8 cellular contexts compared by ENCODE assay signal in the genomic region with DNA sequence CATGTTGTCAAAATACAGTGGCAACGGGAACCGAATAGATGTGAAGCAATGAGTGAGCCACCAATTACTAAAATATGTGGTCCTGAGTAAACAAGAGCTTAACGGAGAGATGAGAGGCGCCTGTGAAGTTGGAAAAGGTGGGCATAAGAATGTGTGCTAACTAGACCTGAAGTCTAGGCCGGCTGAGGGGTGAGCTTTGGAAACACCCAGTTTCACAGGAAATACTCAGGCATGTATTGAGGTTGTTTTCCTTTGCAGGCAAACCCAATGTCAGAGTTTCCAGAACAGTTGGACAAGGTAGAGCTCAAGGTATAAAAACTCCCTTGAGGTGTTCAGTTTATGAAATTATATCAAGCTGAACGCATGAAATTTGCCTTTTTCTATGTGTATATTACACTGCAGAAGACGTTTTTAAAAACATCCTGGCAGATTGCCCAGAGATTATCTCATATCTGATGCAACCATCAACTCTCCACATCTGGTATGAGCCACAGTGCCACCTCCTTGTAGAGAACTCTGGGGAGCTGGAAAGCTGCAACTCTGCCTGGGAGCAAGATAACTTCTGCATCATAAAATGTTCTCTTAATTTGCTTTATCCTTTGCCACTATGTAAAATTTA. TPM values are rescaled to one million over a fixed set of nuclear protein-coding genes. Genes with fewer than 3 reads are reported as not detected.
DNase-seq lines count a peak whose midpoint lies in the region; ATAC-seq, FAIRE-seq and TF ChIP-seq lines count a peak whose summit lies in the region.

No MANE protein-coding gene starts in this region.

- peak overlapping the region; percentile 92 for H2AFZ ChIP-seq in HepG2 (ENCODE audit: low read length)

- no peak for TF ChIP-seq EP300 in HepG2 (IDR thresholded peaks at IDR 0.05; ENCODE audit: low read depth in 2 of 2, low read length in 2 of 2)
- no peak for TF ChIP-seq EP300 in HepG2 (CRISPR knock-in tag; IDR thresholded peaks at IDR 0.05; ENCODE audit: borderline replicate concordance)

- POLR2A ChIA-PET in HepG2 (lab: Yijun Ruan, JAX) = interaction anchor here (0.6 to 1.4 kb wide), 3 partner anchors 55 to 422 kb away, joined by 3 to 6 read pairs (median 3); a partner anchor contains a TSS

- CTCF ChIA-PET in HepG2 (lab: Yijun Ruan, JAX; ENCODE audit: low intra/inter-chr PET ratio, low total read pairs) = no interaction called here

- H3K4me3 ChIP-seq in HepG2 (replicated peaks in 1 of 3; ENCODE audit: insufficient read depth in 1 of 3, low read depth in 2 of 3, low read length in 3 of 3) (peak overlapping the region in 2 of 3 experiments; percentile 17 to 24; a peak in 1 of 6 replicates), right lobe of liver (no peak overlapping the region)

- FAIRE-seq in HepG2 (lab: Jason Lieb, UNC) = no peak

- no peak overlapping the region for H3K9ac ChIP-seq in HepG2 (ENCODE audit: insufficient read depth, low read depth, low read length)

- H3K36me3 ChIP-seq in HepG2 (replicated peaks in 1 of 2; ENCODE audit: control insufficient read depth in 1 of 2, insufficient read depth in 2 of 2, low read length in 2 of 2) (no peaks in the 10 kb centered on the region), right lobe of liver (no peaks in the 10 kb centered on the region)

- WGBS in HepG2 (ENCODE audit: low lambda C conversion rate) = 5% methylated on average over 7 of the region's 7 CpGs
- WGBS in right lobe of liver (ENCODE audit: insufficient coverage, low coverage, low lambda C conversion rate, missing lambda C conversion rate) = 56% methylated on average over 7 of the region's 7 CpGs

- peaks cover 7% of the 10 kb centered on the region for H3K79me2 ChIP-seq in HepG2 (ENCODE audit: insufficient read depth, low read length)

- no TSS peak for BruUV-seq in HepG2 (replicated peaks; lab: Mats Ljungman, UMichigan)

- TF ChIP-seq RAD21 in HepG2 (CRISPR knock-in tag; IDR thresholded peaks at IDR 0.05) = no peak

- H4K20me1 ChIP-seq in HepG2 (ENCODE audit: insufficient read depth, low read length) = no peaks in the 10 kb centered on the region

- TF ChIP-seq POLR2A in HepG2 (IDR thresholded peaks at IDR 0.05; ENCODE audit: insufficient read depth in 1 of 2, low read depth in 2 of 2, low read length in 2 of 2) (no peak), right lobe of liver (IDR thresholded peaks at IDR 0.05) (no peak)

- DNase-seq in HepG2 (ENCODE audit: low spot score) (peak; percentile 33), right lobe of liver (no peak), NCI-H2171 (lab: John Stamatoyannopoulos, UW) (peak; percentile 84), amniotic stem cell (lab: John Stamatoyannopoulos, UW) (peak; percentile 1), sciatic nerve (ENCODE audit: low spot score) (no peak), OCI-M2 (lab: John Stamatoyannopoulos, UW; ENCODE audit: unreplicated experiment) (no peak), GDM1 (lab: John Stamatoyannopoulos, UW) (no peak)

- H3K27ac ChIP-seq in HepG2 (ENCODE audit: extremely low read length, insufficient read depth, low read length) (no peak overlapping the region), right lobe of liver (no peak overlapping the region)

- H3K4me2 ChIP-seq in HepG2 (ENCODE audit: low read depth, low read length) = peak overlapping the region; percentile 67

- TF ChIP-seq CTCF in HepG2 (CRISPR knock-in tag; IDR thresholded peaks at IDR 0.05) (no peak), right lobe of liver (IDR thresholded peaks at IDR 0.05) (no peak)

- no peaks in the 10 kb centered on the region; a peak in 1 of 5 replicates for H3K27me3 ChIP-seq in HepG2 (ENCODE audit: control insufficient read depth in 1 of 2, insufficient read depth in 2 of 2, low read length in 2 of 2)
- H3K27me3 ChIP-seq in right lobe of liver = no peaks in the 10 kb centered on the region

- ATAC-seq in HepG2 = no peak
- no peak for ATAC-seq in right lobe of liver
- peak; percentile 35 for ATAC-seq in sciatic nerve
- ATAC-seq in GM18517 (IDR thresholded peaks at IDR 0.05; ENCODE audit: unreplicated experiment) = no peak

- H3K9me3 ChIP-seq in HepG2 (ENCODE audit: low read length) (no peaks in the 10 kb centered on the region), right lobe of liver (no peaks in the 10 kb centered on the region)

- peaks cover 31% of the 10 kb centered on the region for H3K4me1 ChIP-seq in HepG2 (ENCODE audit: insufficient read depth, low read length)
- H3K4me1 ChIP-seq in right lobe of liver = peaks cover 0 to 4% (median 0%) of the 10 kb centered on the region in 4 donors

- in situ Hi-C loops in HepG2 (cut with HindIII; ENCODE audit: extremely low pct_ligation_motif_present, low pct_unique_long_range_greater_than_20kb) = no loop called here

- intact Hi-C loops in HepG2 (cut with micrococcal nuclease; ENCODE audit: unreplicated experiment) (no loop called here), right lobe of liver (cut with DNase I) (no loop called here), sciatic nerve (cut with DNase I) (no loop called here)

TF ChIP-seq in HepG2, 621 proteins besides CTCF, POLR2A, EP300 and RAD21 (continues in another document):
- TF ChIP-seq GATAD2A (CRISPR knock-in tag; IDR thresholded peaks at IDR 0.05) (peak; percentile 44; the same call in 1 of the 2 replicates), ARNTL (CRISPR knock-in tag; IDR thresholded peaks at IDR 0.05) (no peak)
- TF ChIP-seq, protein P1, sequence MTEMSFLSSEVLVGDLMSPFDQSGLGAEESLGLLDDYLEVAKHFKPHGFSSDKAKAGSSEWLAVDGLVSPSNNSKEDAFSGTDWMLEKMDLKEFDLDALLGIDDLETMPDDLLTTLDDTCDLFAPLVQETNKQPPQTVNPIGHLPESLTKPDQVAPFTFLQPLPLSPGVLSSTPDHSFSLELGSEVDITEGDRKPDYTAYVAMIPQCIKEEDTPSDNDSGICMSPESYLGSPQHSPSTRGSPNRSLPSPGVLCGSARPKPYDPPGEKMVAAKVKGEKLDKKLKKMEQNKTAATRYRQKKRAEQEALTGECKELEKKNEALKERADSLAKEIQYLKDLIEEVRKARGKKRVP (CRISPR knock-in tag; IDR thresholded peaks at IDR 0.05) = peak in 1 of 2 experiments; percentile 97; a peak in 2 of 4 replicates
- TF ChIP-seq, protein P2, sequence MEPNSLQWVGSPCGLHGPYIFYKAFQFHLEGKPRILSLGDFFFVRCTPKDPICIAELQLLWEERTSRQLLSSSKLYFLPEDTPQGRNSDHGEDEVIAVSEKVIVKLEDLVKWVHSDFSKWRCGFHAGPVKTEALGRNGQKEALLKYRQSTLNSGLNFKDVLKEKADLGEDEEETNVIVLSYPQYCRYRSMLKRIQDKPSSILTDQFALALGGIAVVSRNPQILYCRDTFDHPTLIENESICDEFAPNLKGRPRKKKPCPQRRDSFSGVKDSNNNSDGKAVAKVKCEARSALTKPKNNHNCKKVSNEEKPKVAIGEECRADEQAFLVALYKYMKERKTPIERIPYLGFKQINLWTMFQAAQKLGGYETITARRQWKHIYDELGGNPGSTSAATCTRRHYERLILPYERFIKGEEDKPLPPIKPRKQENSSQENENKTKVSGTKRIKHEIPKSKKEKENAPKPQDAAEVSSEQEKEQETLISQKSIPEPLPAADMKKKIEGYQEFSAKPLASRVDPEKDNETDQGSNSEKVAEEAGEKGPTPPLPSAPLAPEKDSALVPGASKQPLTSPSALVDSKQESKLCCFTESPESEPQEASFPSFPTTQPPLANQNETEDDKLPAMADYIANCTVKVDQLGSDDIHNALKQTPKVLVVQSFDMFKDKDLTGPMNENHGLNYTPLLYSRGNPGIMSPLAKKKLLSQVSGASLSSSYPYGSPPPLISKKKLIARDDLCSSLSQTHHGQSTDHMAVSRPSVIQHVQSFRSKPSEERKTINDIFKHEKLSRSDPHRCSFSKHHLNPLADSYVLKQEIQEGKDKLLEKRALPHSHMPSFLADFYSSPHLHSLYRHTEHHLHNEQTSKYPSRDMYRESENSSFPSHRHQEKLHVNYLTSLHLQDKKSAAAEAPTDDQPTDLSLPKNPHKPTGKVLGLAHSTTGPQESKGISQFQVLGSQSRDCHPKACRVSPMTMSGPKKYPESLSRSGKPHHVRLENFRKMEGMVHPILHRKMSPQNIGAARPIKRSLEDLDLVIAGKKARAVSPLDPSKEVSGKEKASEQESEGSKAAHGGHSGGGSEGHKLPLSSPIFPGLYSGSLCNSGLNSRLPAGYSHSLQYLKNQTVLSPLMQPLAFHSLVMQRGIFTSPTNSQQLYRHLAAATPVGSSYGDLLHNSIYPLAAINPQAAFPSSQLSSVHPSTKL (CRISPR knock-in tag; IDR thresholded peaks at IDR 0.05) = 0 out of 2 replicates have a peak, but pooled peaks have one; percentile 23

RNA-seq across cellular contexts. Expression of a gene that starts 3.9 kb away (rescaled TPM):
- total RNA-seq in HepG2 (2016; rRNA removed; fragmentation: Illumina TruSeq; extraction: Trizol) = 10.7 and 16.3 TPM in 2 replicates
- total RNA-seq in HepG2 (2016; cell fraction: cytosol; rRNA removed; fragmentation: Illumina TruSeq; extraction: Trizol; ENCODE audit: low read depth) = 7.2 and 7.7 TPM in 2 replicates
- 10.5 and 14.5 TPM in 2 replicates for total RNA-seq in HepG2 (2016; cell fraction: insoluble cytoplasmic fraction; rRNA removed; fragmentation: Illumina TruSeq; extraction: Trizol)
- 7.8 and 8.5 TPM in 2 replicates for total RNA-seq in HepG2 (2016; cell fraction: membrane; rRNA removed; fragmentation: Illumina TruSeq; extraction: Trizol)
- total RNA-seq in HepG2 (2016; cell fraction: nucleus; rRNA removed; fragmentation: Illumina TruSeq; extraction: Trizol) = 8.5 and 11.2 TPM in 2 replicates
- 9.6 and 10.1 TPM in 2 replicates for polyA plus RNA-seq in HepG2 (2011; rRNA removed)
- polyA plus RNA-seq in HepG2 (2011; cell fraction: cytosol; rRNA removed) = 7.2 and 9.2 TPM in 2 replicates
- 10.9 and 12.9 TPM in 2 replicates for polyA plus RNA-seq in HepG2 (2011; cell fraction: nucleus; rRNA removed)
- 12.0 and 15.3 TPM in 2 replicates for polyA plus RNA-seq in HepG2 (2012)
- 3.7 and 4.7 TPM in 2 replicates for polyA plus RNA-seq in HepG2 (2016; cell fraction: cytosol; fragmentation: Illumina TruSeq; extraction: Trizol; ENCODE audit: low read depth)
- 16.5 and 18.2 TPM in 2 replicates for polyA plus RNA-seq in HepG2 (2016; cell fraction: insoluble cytoplasmic fraction; fragmentation: Illumina TruSeq; extraction: Trizol; ENCODE audit: low read depth)
- 5.8 and 6.6 TPM in 2 replicates for polyA plus RNA-seq in HepG2 (2016; cell fraction: membrane; fragmentation: Illumina TruSeq; extraction: Trizol; ENCODE audit: low read depth)
- polyA plus RNA-seq in HepG2 (2016; cell fraction: nucleus; fragmentation: Illumina TruSeq; extraction: Trizol; ENCODE audit: insufficient read depth, low read depth) = 12.5 and 14.0 TPM in 2 replicates
- 5.6 and 17.7 TPM in 2 replicates for polyA minus RNA-seq in HepG2 (2011; rRNA and poly(A)+ RNA removed; ENCODE audit: low replicate concordance)
- polyA minus RNA-seq in HepG2 (2011; cell fraction: cytosol; rRNA and poly(A)+ RNA removed) = 5.4 and 5.7 TPM in 2 replicates
- polyA minus RNA-seq in HepG2 (2011; cell fraction: nucleus; rRNA and poly(A)+ RNA removed) = 25.5 and 31.1 TPM in 2 replicates
- total RNA-seq in right lobe of liver = 1 to 10 TPM; 2.2 to 4.3 (median 3.2) TPM
- total RNA-seq in sciatic nerve = 12.1 TPM

Comparison
In these comparisons a context has a peak if more than half of its experiments do, and no peak if none do; other contexts are left out.
1. DNase-seq: peak in HepG2 (single experiment), NCI-H2171 (single experiment) and amniotic stem cell (single experiment); none in right lobe of liver (0 of 3), sciatic nerve (single experiment), OCI-M2 (single experiment) and GDM1 (single experiment).
2. H3K4me3 ChIP-seq: peak in HepG2 (2 of 3); none in right lobe of liver (0 of 3).